18 cellular contexts compared by ENCODE assay signal in genomic region chr4:38011484-38012162, GRCh38. TPM values are rescaled to one million over a fixed set of nuclear protein-coding genes. Genes with fewer than 3 reads are reported as not detected.
"Had no signal": no experiment of that assay in that cellular context is flagged by ENCODE, and none has a peak within 500 bp of the region (broad histone marks: within the 10 kb centered on the region; RNA-seq: fewer than 3 reads in every experiment).

No MANE protein-coding gene starts in this region.

- H3K27ac Mint-ChIP-seq: activated CD8-positive, alpha-beta memory T cell treated with anti-CD3 and anti-CD28 coated beads, Interleukin-2, amount 10 ng/mL, durations not matched to agents 7 days and 5 days; T-helper 1 cell treated with Interleukin-12 subunit alpha and Interleukin-12 subunit beta and Interleukin-4 antibody, amounts not matched to agents 30 μg/mL and 1 μg/mL, for 36 hours had no signal

- H3K36me3 ChIP-seq: prostate gland, SJSA1 had no signal

- H3K4me3 Mint-ChIP-seq: activated CD8-positive, alpha-beta memory T cell treated with anti-CD3 and anti-CD28 coated beads, Interleukin-2, amount 10 ng/mL, durations not matched to agents 7 days and 5 days; brain; neural crest cell; T-helper 1 cell treated with Interleukin-12 subunit alpha and Interleukin-12 subunit beta and Interleukin-4 antibody, amounts not matched to agents 30 μg/mL and 1 μg/mL, for 36 hours had no signal

- H3K27ac ChIP-seq: left lung, right lobe of liver, SJSA1, spleen, tibial nerve had no signal

- ATAC-seq: activated CD8-positive, alpha-beta memory T cell treated with anti-CD3 and anti-CD28 coated beads, Interleukin-2, amount 10 ng/mL, durations not matched to agents 7 days and 5 days; left lung; right lobe of liver had no signal

- H3K27me3 ChIP-seq: left lung, right lobe of liver, SJSA1, spleen, tibial nerve had no signal

- H3K27me3 Mint-ChIP-seq: activated CD8-positive, alpha-beta memory T cell treated with anti-CD3 and anti-CD28 coated beads, Interleukin-2, amount 10 ng/mL, durations not matched to agents 7 days and 5 days; brain had no signal

- H3K9me3 Mint-ChIP-seq: neural crest cell; T-helper 1 cell treated with Interleukin-12 subunit alpha and Interleukin-12 subunit beta and Interleukin-4 antibody, amounts not matched to agents 30 μg/mL and 1 μg/mL, for 36 hours had no signal

- H3K4me1 ChIP-seq: left lung, right lobe of liver had no signal

- DNase-seq: activated CD8-positive, alpha-beta memory T cell treated with anti-CD3 and anti-CD28 coated beads, Interleukin-2, amount 10 ng/mL, durations not matched to agents 7 days and 5 days; anterior cingulate cortex; caudate nucleus; foreskin fibroblast; hippocampal formation; left lung; mammary epithelial cell; midbrain; right lobe of liver; spleen; stimulated activated naive CD4-positive, alpha-beta T cell treated with Interleukin-2 at 50 U/mL for 16 hours had no signal

- H3K4me3 ChIP-seq: left lung, prostate gland, right lobe of liver, SJSA1, spleen, tibial nerve had no signal

- H3K9me3 ChIP-seq: left lung, prostate gland, right lobe of liver, SJSA1, spleen, tibial nerve had no signal

RNA-seq across cellular contexts. Expression of gene PTTG2, which starts 51.4 kb away (rescaled TPM):
- total RNA-seq: dermis microvascular lymphatic vessel endothelial cell, mammary epithelial cell, neural crest cell, SJSA1 had no signal
- polyA plus RNA-seq: mammary epithelial cell had no signal
